In genomic region chr12:98656289-98657101, GRCh38 we compare ENCODE assay signal across 14 cellular contexts. TPM values are rescaled to one million over a fixed set of nuclear protein-coding genes. Genes with fewer than 3 reads are reported as not detected.
DNase-seq lines count a peak whose midpoint lies in the region; ATAC-seq and TF ChIP-seq lines count a peak whose summit lies in the region.
"Had no signal": no experiment of that assay in that cellular context is flagged by ENCODE, and none has a peak within 500 bp of the region (broad histone marks: within the 10 kb centered on the region; RNA-seq: fewer than 3 reads in every experiment).

No MANE protein-coding gene starts in this region.

- H3K4me3 Mint-ChIP-seq in natural killer cell treated with Interleukin-12 subunit alpha and Interleukin-12 subunit beta and Interleukin-15 and Interleukin-18, amount 100 ng/mL, for 72 hours = peak overlapping the region; percentile 55
- H3K4me3 Mint-ChIP-seq in natural killer cell (no peak overlapping the region), glutamatergic neuron (ENCODE audit: unreplicated experiment) (no peak overlapping the region)
- H3K4me3 Mint-ChIP-seq in activated naive CD8-positive, alpha-beta T cell treated with anti-CD3 and anti-CD28 coated beads for 36 hours = no peak overlapping the region

- peak overlapping the region in 1 of 2 donors; percentile 49 for H3K27ac Mint-ChIP-seq in natural killer cell treated with Interleukin-12 subunit alpha and Interleukin-12 subunit beta and Interleukin-15 and Interleukin-18, amount 100 ng/mL, for 72 hours
- H3K27ac Mint-ChIP-seq in natural killer cell = peak overlapping the region in 1 of 2 donors; percentile 9
- H3K27ac Mint-ChIP-seq in activated naive CD8-positive, alpha-beta T cell treated with anti-CD3 and anti-CD28 coated beads for 36 hours = peak overlapping the region; percentile 39
- no peak overlapping the region for H3K27ac Mint-ChIP-seq in glutamatergic neuron (ENCODE audit: unreplicated experiment)

- no peak for TF ChIP-seq CTCF in natural killer cell (IDR thresholded peaks at IDR 0.05)
- TF ChIP-seq CTCF in glutamatergic neuron (IDR thresholded peaks at IDR 0.05; ENCODE audit: partially characterized antibody, unreplicated experiment) = no peak

- H3K9me3 Mint-ChIP-seq in natural killer cell treated with Interleukin-12 subunit alpha and Interleukin-12 subunit beta and Interleukin-15 and Interleukin-18, amount 100 ng/mL, for 72 hours = no peaks in the 10 kb centered on the region
- H3K9me3 Mint-ChIP-seq in natural killer cell = no peaks in the 10 kb centered on the region
- H3K9me3 Mint-ChIP-seq in activated naive CD8-positive, alpha-beta T cell treated with anti-CD3 and anti-CD28 coated beads for 36 hours = no peaks in the 10 kb centered on the region
- no peaks in the 10 kb centered on the region for H3K9me3 Mint-ChIP-seq in glutamatergic neuron (ENCODE audit: unreplicated experiment)

- peaks cover 19% of the 10 kb centered on the region for H3K36me3 Mint-ChIP-seq in natural killer cell treated with Interleukin-12 subunit alpha and Interleukin-12 subunit beta and Interleukin-15 and Interleukin-18, amount 100 ng/mL, for 72 hours
- peaks cover 10% of the 10 kb centered on the region for H3K36me3 Mint-ChIP-seq in natural killer cell
- H3K36me3 Mint-ChIP-seq in activated naive CD8-positive, alpha-beta T cell treated with anti-CD3 and anti-CD28 coated beads for 36 hours = peaks cover 1% of the 10 kb centered on the region
- H3K36me3 Mint-ChIP-seq in glutamatergic neuron (ENCODE audit: unreplicated experiment) = peaks cover 8% of the 10 kb centered on the region

- ATAC-seq in natural killer cell treated with Interleukin-12 subunit alpha and Interleukin-12 subunit beta and Interleukin-15 and Interleukin-18, amount 100 ng/mL, for 72 hours = peak; percentile 65 to 89
- no peak for ATAC-seq in natural killer cell
- ATAC-seq in HG03175 (IDR thresholded peaks at IDR 0.05; ENCODE audit: unreplicated experiment) = peak; percentile 42
- ATAC-seq in GM19452 (IDR thresholded peaks at IDR 0.05; ENCODE audit: unreplicated experiment) = no peak
- ATAC-seq: left lung had no signal

- no peak for DNase-seq in natural killer cell treated with Interleukin-12 subunit alpha and Interleukin-12 subunit beta and Interleukin-15 and Interleukin-18, amount 100 ng/mL, for 72 hours (ENCODE audit: low spot score)
- DNase-seq in natural killer cell = no peak
- DNase-seq in activated naive CD8-positive, alpha-beta T cell treated with anti-CD3 and anti-CD28 coated beads for 36 hours = no peak
- no peak for DNase-seq in NCI-H2171 treated with DMSO at 0.1 percent for 48 hours (lab: John Stamatoyannopoulos, UW)
- no peak for DNase-seq in HCEC 1CT
- no peak for DNase-seq in glutamatergic neuron
- DNase-seq: BE2C; effector CD4-positive, alpha-beta T cell; left lung; NCI-H1048; NCI-H524; Right ventricle myocardium superior had no signal

- H3K4me1 Mint-ChIP-seq in natural killer cell treated with Interleukin-12 subunit alpha and Interleukin-12 subunit beta and Interleukin-15 and Interleukin-18, amount 100 ng/mL, for 72 hours (ENCODE audit: low read depth in 2 of 2) = peaks cover 9 to 12% of the 10 kb centered on the region in 2 donors
- H3K4me1 Mint-ChIP-seq in natural killer cell (peaks cover 5 to 13% of the 10 kb centered on the region in 2 donors), glutamatergic neuron (ENCODE audit: low read depth, unreplicated experiment) (no peaks in the 10 kb centered on the region)
- peaks cover 11% of the 10 kb centered on the region for H3K4me1 Mint-ChIP-seq in activated naive CD8-positive, alpha-beta T cell treated with anti-CD3 and anti-CD28 coated beads for 36 hours

- intact Hi-C loops in natural killer cell (cut with micrococcal nuclease) = no loop called here

- no peaks in the 10 kb centered on the region for H3K27me3 Mint-ChIP-seq in natural killer cell treated with Interleukin-12 subunit alpha and Interleukin-12 subunit beta and Interleukin-15 and Interleukin-18, amount 100 ng/mL, for 72 hours
- no peaks in the 10 kb centered on the region for H3K27me3 Mint-ChIP-seq in natural killer cell (ENCODE audit: low read depth in 2 of 2)
- H3K27me3 Mint-ChIP-seq in activated naive CD8-positive, alpha-beta T cell treated with anti-CD3 and anti-CD28 coated beads for 36 hours = no peaks in the 10 kb centered on the region
- H3K27me3 Mint-ChIP-seq in glutamatergic neuron (ENCODE audit: unreplicated experiment) = no peaks in the 10 kb centered on the region

RNA-seq across cellular contexts. Expression of gene APAF1, which starts 11.4 kb away (rescaled TPM):
- total RNA-seq in natural killer cell treated with Interleukin-12 subunit alpha and Interleukin-12 subunit beta and Interleukin-15 and Interleukin-18, amount 100 ng/mL, for 72 hours = 10 to 100 TPM; 25.9 to 33.2 TPM
- total RNA-seq in natural killer cell (10 to 100 TPM; 33.5 to 43.7 (median 34.9) TPM), glutamatergic neuron (ENCODE audit: unreplicated experiment) (20.8 TPM)
- 10 to 100 TPM; 10.6 to 11.5 TPM for total RNA-seq in activated naive CD8-positive, alpha-beta T cell treated with anti-CD3 and anti-CD28 coated beads for 36 hours

RNA-seq across cellular contexts. Expression of gene IKBIP, which starts 11.9 kb away (rescaled TPM):
- 10 to 100 TPM; 22.1 to 23.9 TPM for total RNA-seq in natural killer cell treated with Interleukin-12 subunit alpha and Interleukin-12 subunit beta and Interleukin-15 and Interleukin-18, amount 100 ng/mL, for 72 hours
- total RNA-seq in natural killer cell (1 to 10 TPM; 3.9 to 6.3 (median 4.6) TPM), glutamatergic neuron (ENCODE audit: unreplicated experiment) (6.1 TPM)
- total RNA-seq in activated naive CD8-positive, alpha-beta T cell treated with anti-CD3 and anti-CD28 coated beads for 36 hours = 10 to 100 TPM; 25.8 to 26.8 TPM

Comparison
In these comparisons a context has a peak if more than half of its experiments do, and no peak if none do; other contexts are left out.
1. ATAC-seq: peak in natural killer cell treated with Interleukin-12 subunit alpha and Interleukin-12 subunit beta and Interleukin-15 and Interleukin-18, amount 100 ng/mL, for 72 hours (2 of 2) and HG03175 (single experiment); none in natural killer cell (0 of 3) and GM19452 (single experiment).